Comparison of ENCODE assay signal across 9 cellular contexts in the genomic region with DNA sequence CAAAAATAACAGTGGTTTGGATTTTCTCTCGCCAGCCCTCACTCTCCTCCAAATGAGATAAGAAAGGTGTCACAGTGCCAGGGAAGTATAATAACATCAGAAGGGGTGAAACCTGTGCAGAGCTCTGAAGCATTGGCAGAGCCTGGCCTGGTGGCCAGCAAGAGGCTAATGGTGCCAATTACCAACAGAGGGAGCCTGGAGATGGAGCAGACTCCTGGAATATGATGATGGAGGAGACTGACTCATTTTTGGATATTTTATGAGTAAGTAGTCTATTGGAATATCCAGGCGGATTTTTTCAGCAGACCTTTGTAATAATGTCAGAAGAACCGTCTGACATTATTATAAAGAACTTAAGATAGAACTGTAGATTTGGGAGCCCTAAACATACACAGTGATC.
DNase-seq lines count a peak whose midpoint lies in the region; ATAC-seq and TF ChIP-seq lines count a peak whose summit lies in the region.
"Had no signal": no experiment of that assay in that cellular context is flagged by ENCODE, and none has a peak within 500 bp of the region (broad histone marks: within the 10 kb centered on the region; RNA-seq: fewer than 3 reads in every experiment).

No MANE protein-coding gene starts in this region.

- H3K4me3 ChIP-seq in heart right ventricle: no peak overlapping the region
- H3K4me3 ChIP-seq in thyroid gland (replicated peaks in 1 of 3): no peak overlapping the region
- H3K4me3 ChIP-seq in effector memory CD4-positive, alpha-beta T cell (ENCODE audit: insufficient read depth, low read depth, low read length, poor library complexity, severe bottlenecking): no peak overlapping the region

- intact Hi-C loops in heart right ventricle (cut with DNase I) (loop anchor here in 5 of 10 donors (2.0 to 10.0 kb wide), 4 partner anchors 440 to 444 kb away; a partner anchor contains a TSS), thyroid gland (cut with DNase I) (no loop called here)

- H3K9me3 ChIP-seq in heart right ventricle: no peaks in the 10 kb centered on the region
- H3K9me3 ChIP-seq in thyroid gland: no peaks in the 10 kb centered on the region
- H3K9me3 ChIP-seq in effector memory CD4-positive, alpha-beta T cell (ENCODE audit: control insufficient read depth, low read length): no peaks in the 10 kb centered on the region

- ATAC-seq in heart right ventricle (peak in 7 of 8 donors; percentile 52 to 87 (median 84)), HG02798 (IDR thresholded peaks at IDR 0.05; ENCODE audit: poor library complexity, unreplicated experiment) (no peak)

- WGBS in heart right ventricle, 2 donors: 31 to 40% methylated on average over 3 of the region's 3 CpGs
- 45 to 46% methylated on average over 3 of the region's 3 CpGs for WGBS in thyroid gland, 2 donors

- H3K4me1 ChIP-seq in heart right ventricle (peaks cover 0 to 20% (median 6%) of the 10 kb centered on the region in 9 donors), thyroid gland (no peaks in the 10 kb centered on the region)
- H3K4me1 ChIP-seq in effector memory CD4-positive, alpha-beta T cell (ENCODE audit: control insufficient read depth, insufficient read depth, low read length, poor library complexity, severe bottlenecking): no peaks in the 10 kb centered on the region

- H3K36me3 ChIP-seq in heart right ventricle: no peaks in the 10 kb centered on the region
- no peaks in the 10 kb centered on the region for H3K36me3 ChIP-seq in thyroid gland
- H3K36me3 ChIP-seq in effector memory CD4-positive, alpha-beta T cell (ENCODE audit: control insufficient read depth, insufficient read depth, low read length): no peaks in the 10 kb centered on the region

- H3K27ac ChIP-seq in heart right ventricle (no peak overlapping the region), thyroid gland (no peak overlapping the region)
- no peak overlapping the region for H3K27ac ChIP-seq in effector memory CD4-positive, alpha-beta T cell (ENCODE audit: insufficient read depth, low read length, poor library complexity, severe bottlenecking)

- H3K27me3 ChIP-seq in heart right ventricle (no peaks in the 10 kb centered on the region), thyroid gland (no peaks in the 10 kb centered on the region)
- H3K27me3 ChIP-seq in effector memory CD4-positive, alpha-beta T cell (replicated peaks; ENCODE audit: control insufficient read depth, insufficient read depth, low read length, poor library complexity, severe bottlenecking): no peaks in the 10 kb centered on the region

- TF ChIP-seq CTCF in heart right ventricle (IDR thresholded peaks at IDR 0.05) (peak; percentile 13 to 71 (median 55)), thyroid gland (IDR thresholded peaks at IDR 0.05) (peak in 1 of 6 experiments; percentile 39), GM10266 (IDR thresholded peaks at IDR 0.05; ENCODE audit: control insufficient read depth, insufficient read depth, low read depth, missing control alignments) (no peak)

- TF ChIP-seq POLR2A in thyroid gland (IDR thresholded peaks at IDR 0.05): no peak

- DNase-seq in NCI-H345 (lab: John Stamatoyannopoulos, UW) (peak; percentile 26), NCI-H345 treated with DMSO at 0.1 percent for 48 hours (lab: John Stamatoyannopoulos, UW; ENCODE audit: unreplicated experiment) (no peak), T1000 (lab: John Stamatoyannopoulos, UW) (peak; percentile 5), heart right ventricle (peak in 1 of 2 donors; percentile 43), thyroid gland (peak; percentile 4 to 7), GM10266 (ENCODE audit: extremely low spot score) (no peak)
- DNase-seq in effector memory CD4-positive, alpha-beta T cell: no peak
- DNase-seq: naive B cell had no signal

Comparison
In these comparisons a context has a peak if more than half of its experiments do, and no peak if none do; other contexts are left out.
1. DNase-seq: peak in NCI-H345 (single experiment), T1000 (single experiment) and thyroid gland (2 of 2); none in NCI-H345 treated with DMSO at 0.1 percent for 48 hours (single experiment), GM10266 (single experiment) and effector memory CD4-positive, alpha-beta T cell (0 of 3).